Comparison of ENCODE assay signal across 34 cellular contexts in genomic region chr12:125525879-125526278, GRCh38.
"Had no signal": no experiment of that assay in that cellular context is flagged by ENCODE, and none has a peak within 500 bp of the region (broad histone marks: within the 10 kb centered on the region; RNA-seq: fewer than 3 reads in every experiment).

No MANE protein-coding gene starts in this region.

- H3K4me1 Mint-ChIP-seq: activated B cell treated with CpG ODN at 0.5 μM for 24 hours; activated CD4-positive, alpha-beta T cell treated with anti-CD3 and anti-CD28 coated beads, Interleukin-2, amount 10 ng/mL, durations not matched to agents 24 days and 14 days; activated naive CD4-positive, alpha-beta T cell treated with anti-CD3 and anti-CD28 coated beads, Interleukin-2, amount 10 ng/mL, durations not matched to agents 7 days and 5 days; activated naive CD4-positive, alpha-beta T cell treated with anti-CD3 and anti-CD28 coated beads, Interleukin-2, amount 50 U/mL, for 24 hours; activated naive CD8-positive, alpha-beta T cell treated with anti-CD3 and anti-CD28 coated beads, Interleukin-2, amount 10 ng/mL, durations not matched to agents 7 days and 5 days; activated naive CD8-positive, alpha-beta T cell treated with anti-CD3 and anti-CD28 coated beads, Interleukin-2, amount 50 U/mL, for 24 hours had no signal

- H3K27me3 Mint-ChIP-seq: activated CD4-positive, alpha-beta memory T cell treated with anti-CD3 and anti-CD28 coated beads for 36 hours; activated CD4-positive, alpha-beta T cell treated with anti-CD3 and anti-CD28 coated beads, Interleukin-2, amount 10 ng/mL, durations not matched to agents 24 days and 14 days; activated CD8-positive, alpha-beta T cell treated with anti-CD3 and anti-CD28 coated beads for 36 hours; activated naive CD4-positive, alpha-beta T cell treated with anti-CD3 and anti-CD28 coated beads, Interleukin-2, amount 10 ng/mL, durations not matched to agents 7 days and 5 days; activated naive CD8-positive, alpha-beta T cell treated with anti-CD3 and anti-CD28 coated beads, Interleukin-2, amount 10 ng/mL, durations not matched to agents 7 days and 5 days; activated naive CD8-positive, alpha-beta T cell treated with anti-CD3 and anti-CD28 coated beads, Interleukin-2, amount 50 U/mL, for 24 hours had no signal

- H3K4me1 ChIP-seq: ascending aorta had no signal

- H3K4me3 Mint-ChIP-seq: activated B cell treated with CpG ODN at 0.5 μM for 24 hours; activated CD4-positive, alpha-beta memory T cell treated with anti-CD3 and anti-CD28 coated beads for 36 hours; activated CD4-positive, alpha-beta T cell treated with anti-CD3 and anti-CD28 coated beads, Interleukin-2, amount 10 ng/mL, durations not matched to agents 24 days and 14 days; activated CD8-positive, alpha-beta T cell treated with anti-CD3 and anti-CD28 coated beads for 36 hours; activated naive CD4-positive, alpha-beta T cell treated with anti-CD3 and anti-CD28 coated beads, Interleukin-2, amount 10 ng/mL, durations not matched to agents 7 days and 5 days; activated naive CD4-positive, alpha-beta T cell treated with anti-CD3 and anti-CD28 coated beads, Interleukin-2, amount 50 U/mL, for 24 hours; activated naive CD8-positive, alpha-beta T cell; activated naive CD8-positive, alpha-beta T cell treated with anti-CD3 and anti-CD28 coated beads, Interleukin-2, amount 10 ng/mL, durations not matched to agents 7 days and 5 days; activated naive CD8-positive, alpha-beta T cell treated with anti-CD3 and anti-CD28 coated beads, Interleukin-2, amount 50 U/mL, for 24 hours; brain; T-helper 1 cell treated with Interleukin-12 subunit alpha and Interleukin-12 subunit beta and Interleukin-4 antibody, amounts not matched to agents 30 μg/mL and 1 μg/mL, for 36 hours; T-helper 2 cell treated with Interferon-gamma antibody and Interleukin-4, amounts not matched to agents 5 μg/mL and 100 μg/mL, for 36 hours had no signal

- DNase-seq: activated B cell treated with CpG ODN at 0.5 μM for 24 hours; activated CD4-positive, alpha-beta memory T cell treated with anti-CD3 and anti-CD28 coated beads for 36 hours; activated CD4-positive, alpha-beta T cell treated with anti-CD3 and anti-CD28 coated beads for 4 hours; activated CD4-positive, alpha-beta T cell treated with anti-CD3 and anti-CD28 coated beads, Interleukin-2, amount 10 ng/mL, durations not matched to agents 24 days and 14 days; activated CD4-positive, alpha-beta T cell treated with anti-CD3 and anti-CD28 coated beads, Interleukin-2, amount 50 U/mL, for 1 hour; activated CD4-positive, alpha-beta T cell treated with anti-CD3 and anti-CD28 coated beads, Interleukin-2, amount 50 U/mL, for 4 hours; activated CD4-positive, CD25-positive, alpha-beta regulatory T cell treated with anti-CD3 and anti-CD28 coated beads, Interleukin-2, amount 50 U/mL, for 72 hours; activated CD8-positive, alpha-beta memory T cell treated with anti-CD3 and anti-CD28 coated beads, Interleukin-2, amount 50 U/mL, for 4 hours; activated CD8-positive, alpha-beta T cell treated with anti-CD3 and anti-CD28 coated beads for 36 hours; activated effector memory CD4-positive, alpha-beta T cell treated with Interleukin-2 at 50 U/mL for 16 hours; activated gamma-delta T cell; activated naive CD4-positive, alpha-beta T cell treated with anti-CD3 and anti-CD28 coated beads, Interleukin-2, amount 10 ng/mL, durations not matched to agents 7 days and 5 days; activated naive CD4-positive, alpha-beta T cell treated with Interleukin-2 at 50 U/mL for 16 hours; activated naive CD8-positive, alpha-beta T cell treated with anti-CD3 and anti-CD28 coated beads, Interleukin-2, amount 10 ng/mL, durations not matched to agents 7 days and 5 days; activated naive CD8-positive, alpha-beta T cell treated with anti-CD3 and anti-CD28 coated beads, Interleukin-2, amount 50 U/mL, for 24 hours; activated T-cell treated with anti-CD3 and anti-CD28 coated beads for 4 hours; activated T-cell treated with anti-CD3 and anti-CD28 coated beads, Interleukin-2, amount 50 U/mL, for 1 hour; activated T-cell treated with anti-CD3 and anti-CD28 coated beads, Interleukin-2, amount 50 U/mL, for 48 hours; amygdala; anterior cingulate cortex; caudate nucleus; SW 1271; T-helper 1 cell; T-helper 2 cell; T-helper 9 cell had no signal

- ATAC-seq: activated CD8-positive, alpha-beta T cell treated with anti-CD3 and anti-CD28 coated beads for 36 hours; activated naive CD8-positive, alpha-beta T cell treated with anti-CD3 and anti-CD28 coated beads, Interleukin-2, amount 50 U/mL, for 24 hours had no signal

- H3K27ac ChIP-seq: ascending aorta, cardiac muscle cell, VCaP had no signal

- H3K27me3 ChIP-seq: ascending aorta, cardiac muscle cell had no signal

- H3K4me3 ChIP-seq: ascending aorta, cardiac muscle cell had no signal

- H3K36me3 ChIP-seq: ascending aorta, cardiac muscle cell had no signal

- H3K36me3 Mint-ChIP-seq: activated CD4-positive, alpha-beta memory T cell treated with anti-CD3 and anti-CD28 coated beads for 36 hours; activated naive CD4-positive, alpha-beta T cell treated with anti-CD3 and anti-CD28 coated beads, Interleukin-2, amount 10 ng/mL, durations not matched to agents 7 days and 5 days; activated naive CD4-positive, alpha-beta T cell treated with anti-CD3 and anti-CD28 coated beads, Interleukin-2, amount 50 U/mL, for 24 hours; activated naive CD8-positive, alpha-beta T cell; activated naive CD8-positive, alpha-beta T cell treated with anti-CD3 and anti-CD28 coated beads, Interleukin-2, amount 10 ng/mL, durations not matched to agents 7 days and 5 days; brain had no signal

- H3K27ac Mint-ChIP-seq: activated B cell treated with CpG ODN at 0.5 μM for 24 hours; activated CD4-positive, alpha-beta memory T cell treated with anti-CD3 and anti-CD28 coated beads for 36 hours; activated CD4-positive, alpha-beta T cell treated with anti-CD3 and anti-CD28 coated beads, Interleukin-2, amount 10 ng/mL, durations not matched to agents 24 days and 14 days; activated CD8-positive, alpha-beta T cell treated with anti-CD3 and anti-CD28 coated beads for 36 hours; activated naive CD4-positive, alpha-beta T cell treated with anti-CD3 and anti-CD28 coated beads, Interleukin-2, amount 10 ng/mL, durations not matched to agents 7 days and 5 days; activated naive CD4-positive, alpha-beta T cell treated with anti-CD3 and anti-CD28 coated beads, Interleukin-2, amount 50 U/mL, for 24 hours; activated naive CD8-positive, alpha-beta T cell; activated naive CD8-positive, alpha-beta T cell treated with anti-CD3 and anti-CD28 coated beads, Interleukin-2, amount 10 ng/mL, durations not matched to agents 7 days and 5 days; activated naive CD8-positive, alpha-beta T cell treated with anti-CD3 and anti-CD28 coated beads, Interleukin-2, amount 50 U/mL, for 24 hours; activated T-helper 2 cell treated with anti-CD3 and anti-CD28 coated beads, Interferon-gamma antibody, Interleukin-2, Interleukin-4, amounts not matched to agents 10 μg/mL and 5 μg/mL and 100 μg/mL, durations not matched to agents 14 hours and 24 hours and 36 hours; brain; T-helper 1 cell treated with Interleukin-12 subunit alpha and Interleukin-12 subunit beta and Interleukin-4 antibody, amounts not matched to agents 30 μg/mL and 1 μg/mL, for 36 hours; T-helper 2 cell treated with Interferon-gamma antibody and Interleukin-4, amounts not matched to agents 5 μg/mL and 100 μg/mL, for 36 hours had no signal
